In the genomic region with DNA sequence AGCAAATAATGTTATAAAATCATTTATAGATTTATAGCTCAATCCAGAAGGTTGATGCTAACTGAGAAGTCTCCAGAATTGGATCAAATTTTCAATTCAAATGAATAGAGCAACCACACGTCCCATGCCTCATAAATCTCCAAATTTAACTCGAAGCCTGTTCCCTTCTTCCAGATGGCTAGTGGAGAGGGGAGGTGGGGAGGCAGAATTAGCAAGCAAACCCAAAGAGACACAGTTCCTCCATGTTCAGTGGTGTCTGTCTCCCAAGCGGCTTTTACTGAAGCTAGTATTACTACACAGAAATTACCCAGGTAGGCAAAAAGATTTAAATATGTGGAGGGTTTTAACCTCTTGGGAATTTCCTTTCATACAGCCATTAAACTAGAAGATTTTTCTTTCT, we compare ENCODE assay signal across 21 cellular contexts.
"Had no signal": no experiment of that assay in that cellular context is flagged by ENCODE, and none has a peak within 500 bp of the region (broad histone marks: within the 10 kb centered on the region; RNA-seq: fewer than 3 reads in every experiment).

No MANE protein-coding gene starts in this region.

- H3K36me3 ChIP-seq: Peyer's patch, SJCRH30 had no signal

- H3K4me3 Mint-ChIP-seq: IgD-negative memory B cell had no signal

- H3K4me2 ChIP-seq: KMS-11 had no signal

- H3K9ac ChIP-seq: KMS-11 had no signal

- H3K9me3 ChIP-seq: Peyer's patch, SJCRH30 had no signal

- H3K4me1 ChIP-seq: Peyer's patch had no signal

- H3K9me3 Mint-ChIP-seq: IgD-negative memory B cell had no signal

- H3K27ac Mint-ChIP-seq: IgD-negative memory B cell had no signal

- H3K27me3 ChIP-seq: Peyer's patch, SJCRH30 had no signal

- H3K4me3 ChIP-seq: K562, Peyer's patch, SJCRH30 had no signal

- ATAC-seq: K562, Right ventricle myocardium inferior, SK-N-SH treated with all-trans-retinoic acid at 6 μM for 48 hours had no signal

- FAIRE-seq: HTR-8/SVneo, K562 had no signal

- DNase-seq: MV-4-11, NCI-H1048, NCI-H1105, NCI-H1417, NCI-H146, NCI-H1694 treated with DMSO at 0.1 percent for 48 hours, NCI-H1930, NCI-H2081, NCI-H2107, NCI-H2227 treated with DMSO at 0.1 percent for 48 hours, NCI-H524, Peyer's patch, SHP77 treated with DMSO at 0.1 percent for 48 hours, SJCRH30 had no signal

- H3K27ac ChIP-seq: HL-60, KMS-11, Peyer's patch, SJCRH30 had no signal
